1 cellular context compared by ENCODE assay signal in genomic region chr5:78546597-78546996, GRCh38.
A peak's percentile ranks its signal among the peaks of the same experiment; 100 is the strongest.
TF ChIP-seq lines count a peak whose summit lies in the region.

No MANE protein-coding gene starts in this region.

TF ChIP-seq in HepG2, 621 proteins besides CTCF, POLR2A, EP300 and RAD21 (continued from another document and continues in another):
- TF ChIP-seq HNF1A (IDR thresholded peaks at IDR 0.05; ENCODE audit: low read depth) (peak; percentile 58), HNF1A (CRISPR knock-in tag; IDR thresholded peaks at IDR 0.05; ENCODE audit: borderline replicate concordance) (no peak), ZMYM3 (CRISPR knock-in tag; IDR thresholded peaks at IDR 0.05) (no peak), ZBTB43 (CRISPR knock-in tag; conservative IDR thresholded peaks at IDR 0.05) (0 out of 2 replicates have a peak, but pooled peaks have one; percentile 24), ZNF570 (CRISPR knock-in tag; IDR thresholded peaks at IDR 0.05; ENCODE audit: borderline replicate concordance) (no peak), ZNF24 (IDR thresholded peaks at IDR 0.05) (peak; percentile 16; the same call in 1 of the 2 replicates), KDM5B (CRISPR knock-in tag; IDR thresholded peaks at IDR 0.05; ENCODE audit: borderline replicate concordance) (no peak), XRCC5 (optimal IDR thresholded peaks at IDR 0.05; ENCODE audit: low read length) (no peak), BCLAF1 (IDR thresholded peaks at IDR 0.05) (no peak), MAFG (CRISPR knock-in tag; IDR thresholded peaks at IDR 0.05) (no peak), DNMT1 (CRISPR knock-in tag; IDR thresholded peaks at IDR 0.05) (no peak), ZZZ3 (CRISPR knock-in tag; IDR thresholded peaks at IDR 0.05; ENCODE audit: borderline replicate concordance) (no peak), ZNF720 (CRISPR knock-in tag; IDR thresholded peaks at IDR 0.05) (no peak), ZGPAT (CRISPR knock-in tag; IDR thresholded peaks at IDR 0.05) (peak; percentile 90), CREM (IDR thresholded peaks at IDR 0.05) (peak; percentile 84), CREM (CRISPR knock-in tag; IDR thresholded peaks at IDR 0.05) (no peak), ZNF713 (CRISPR knock-in tag; IDR thresholded peaks at IDR 0.05) (no peak), FIP1L1 (IDR thresholded peaks at IDR 0.05; ENCODE audit: borderline replicate concordance, insufficient read depth, low read depth, low read length) (no peak), GABPA (IDR thresholded peaks at IDR 0.05; ENCODE audit: low read depth, low read length) (no peak), GABPA (CRISPR knock-in tag; IDR thresholded peaks at IDR 0.05; ENCODE audit: low read depth) (no peak), MEIS1 (CRISPR knock-in tag; IDR thresholded peaks at IDR 0.05; ENCODE audit: borderline replicate concordance) (no peak), ZIK1 (CRISPR knock-in tag; IDR thresholded peaks at IDR 0.05; ENCODE audit: borderline replicate concordance, low read depth) (no peak), PLRG1 (conservative IDR thresholded peaks at IDR 0.05) (no peak), HMGA1 (CRISPR knock-in tag; conservative IDR thresholded peaks at IDR 0.05) (no peak), NR2F2 (IDR thresholded peaks at IDR 0.05; ENCODE audit: borderline replicate concordance, low read depth) (peak; percentile 79; the same call in 1 of the 2 replicates), FOSL2 (CRISPR knock-in tag; IDR thresholded peaks at IDR 0.05) (peak; percentile 75), ZNF569 (CRISPR knock-in tag; IDR thresholded peaks at IDR 0.05; ENCODE audit: borderline replicate concordance) (no peak), RNF219 (CRISPR knock-in tag; IDR thresholded peaks at IDR 0.05) (no peak), AGO1 (IDR thresholded peaks at IDR 0.05; ENCODE audit: low read depth, low read length, poor library complexity, severe bottlenecking) (no peak), NFE2L1 (CRISPR knock-in tag; IDR thresholded peaks at IDR 0.05; ENCODE audit: borderline replicate concordance) (no peak), ZNF12 (CRISPR knock-in tag; IDR thresholded peaks at IDR 0.05) (no peak), WIZ (CRISPR knock-in tag; IDR thresholded peaks at IDR 0.05) (no peak), SIX4 (CRISPR knock-in tag; IDR thresholded peaks at IDR 0.05) (no peak), ZNF510 (CRISPR knock-in tag; IDR thresholded peaks at IDR 0.05; ENCODE audit: low read depth) (no peak), SP4 (CRISPR knock-in tag; IDR thresholded peaks at IDR 0.05) (no peak), ZNF550 (CRISPR knock-in tag; IDR thresholded peaks at IDR 0.05; ENCODE audit: borderline replicate concordance) (no peak), PCBP2 (optimal IDR thresholded peaks at IDR 0.05; ENCODE audit: low read depth, low read length, poor library complexity, severe bottlenecking) (no peak), KDM6A (CRISPR knock-in tag; IDR thresholded peaks at IDR 0.05; ENCODE audit: low read depth) (no peak), FOXA3 (CRISPR knock-in tag; IDR thresholded peaks at IDR 0.05) (peak; percentile 98), ZKSCAN1 (IDR thresholded peaks at IDR 0.05; ENCODE audit: low read length) (no peak)
- TF ChIP-seq, protein P1, sequence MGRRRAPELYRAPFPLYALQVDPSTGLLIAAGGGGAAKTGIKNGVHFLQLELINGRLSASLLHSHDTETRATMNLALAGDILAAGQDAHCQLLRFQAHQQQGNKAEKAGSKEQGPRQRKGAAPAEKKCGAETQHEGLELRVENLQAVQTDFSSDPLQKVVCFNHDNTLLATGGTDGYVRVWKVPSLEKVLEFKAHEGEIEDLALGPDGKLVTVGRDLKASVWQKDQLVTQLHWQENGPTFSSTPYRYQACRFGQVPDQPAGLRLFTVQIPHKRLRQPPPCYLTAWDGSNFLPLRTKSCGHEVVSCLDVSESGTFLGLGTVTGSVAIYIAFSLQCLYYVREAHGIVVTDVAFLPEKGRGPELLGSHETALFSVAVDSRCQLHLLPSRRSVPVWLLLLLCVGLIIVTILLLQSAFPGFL (CRISPR knock-in tag; IDR thresholded peaks at IDR 0.05) = no peak
- TF ChIP-seq, protein P2, sequence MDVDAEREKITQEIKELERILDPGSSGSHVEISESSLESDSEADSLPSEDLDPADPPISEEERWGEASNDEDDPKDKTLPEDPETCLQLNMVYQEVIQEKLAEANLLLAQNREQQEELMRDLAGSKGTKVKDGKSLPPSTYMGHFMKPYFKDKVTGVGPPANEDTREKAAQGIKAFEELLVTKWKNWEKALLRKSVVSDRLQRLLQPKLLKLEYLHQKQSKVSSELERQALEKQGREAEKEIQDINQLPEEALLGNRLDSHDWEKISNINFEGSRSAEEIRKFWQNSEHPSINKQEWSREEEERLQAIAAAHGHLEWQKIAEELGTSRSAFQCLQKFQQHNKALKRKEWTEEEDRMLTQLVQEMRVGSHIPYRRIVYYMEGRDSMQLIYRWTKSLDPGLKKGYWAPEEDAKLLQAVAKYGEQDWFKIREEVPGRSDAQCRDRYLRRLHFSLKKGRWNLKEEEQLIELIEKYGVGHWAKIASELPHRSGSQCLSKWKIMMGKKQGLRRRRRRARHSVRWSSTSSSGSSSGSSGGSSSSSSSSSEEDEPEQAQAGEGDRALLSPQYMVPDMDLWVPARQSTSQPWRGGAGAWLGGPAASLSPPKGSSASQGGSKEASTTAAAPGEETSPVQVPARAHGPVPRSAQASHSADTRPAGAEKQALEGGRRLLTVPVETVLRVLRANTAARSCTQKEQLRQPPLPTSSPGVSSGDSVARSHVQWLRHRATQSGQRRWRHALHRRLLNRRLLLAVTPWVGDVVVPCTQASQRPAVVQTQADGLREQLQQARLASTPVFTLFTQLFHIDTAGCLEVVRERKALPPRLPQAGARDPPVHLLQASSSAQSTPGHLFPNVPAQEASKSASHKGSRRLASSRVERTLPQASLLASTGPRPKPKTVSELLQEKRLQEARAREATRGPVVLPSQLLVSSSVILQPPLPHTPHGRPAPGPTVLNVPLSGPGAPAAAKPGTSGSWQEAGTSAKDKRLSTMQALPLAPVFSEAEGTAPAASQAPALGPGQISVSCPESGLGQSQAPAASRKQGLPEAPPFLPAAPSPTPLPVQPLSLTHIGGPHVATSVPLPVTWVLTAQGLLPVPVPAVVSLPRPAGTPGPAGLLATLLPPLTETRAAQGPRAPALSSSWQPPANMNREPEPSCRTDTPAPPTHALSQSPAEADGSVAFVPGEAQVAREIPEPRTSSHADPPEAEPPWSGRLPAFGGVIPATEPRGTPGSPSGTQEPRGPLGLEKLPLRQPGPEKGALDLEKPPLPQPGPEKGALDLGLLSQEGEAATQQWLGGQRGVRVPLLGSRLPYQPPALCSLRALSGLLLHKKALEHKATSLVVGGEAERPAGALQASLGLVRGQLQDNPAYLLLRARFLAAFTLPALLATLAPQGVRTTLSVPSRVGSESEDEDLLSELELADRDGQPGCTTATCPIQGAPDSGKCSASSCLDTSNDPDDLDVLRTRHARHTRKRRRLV (CRISPR knock-in tag; IDR thresholded peaks at IDR 0.05) = no peak
